1 cellular context compared by ENCODE assay signal in genomic region chr1:153494976-153495535, GRCh38.
TF ChIP-seq lines count a peak whose summit lies in the region.

No MANE protein-coding gene starts in this region.

TF ChIP-seq in K562, 482 proteins besides CTCF, POLR2A, EP300 and RAD21 (continued from another document and continues in another):
- TF ChIP-seq, protein P1, sequence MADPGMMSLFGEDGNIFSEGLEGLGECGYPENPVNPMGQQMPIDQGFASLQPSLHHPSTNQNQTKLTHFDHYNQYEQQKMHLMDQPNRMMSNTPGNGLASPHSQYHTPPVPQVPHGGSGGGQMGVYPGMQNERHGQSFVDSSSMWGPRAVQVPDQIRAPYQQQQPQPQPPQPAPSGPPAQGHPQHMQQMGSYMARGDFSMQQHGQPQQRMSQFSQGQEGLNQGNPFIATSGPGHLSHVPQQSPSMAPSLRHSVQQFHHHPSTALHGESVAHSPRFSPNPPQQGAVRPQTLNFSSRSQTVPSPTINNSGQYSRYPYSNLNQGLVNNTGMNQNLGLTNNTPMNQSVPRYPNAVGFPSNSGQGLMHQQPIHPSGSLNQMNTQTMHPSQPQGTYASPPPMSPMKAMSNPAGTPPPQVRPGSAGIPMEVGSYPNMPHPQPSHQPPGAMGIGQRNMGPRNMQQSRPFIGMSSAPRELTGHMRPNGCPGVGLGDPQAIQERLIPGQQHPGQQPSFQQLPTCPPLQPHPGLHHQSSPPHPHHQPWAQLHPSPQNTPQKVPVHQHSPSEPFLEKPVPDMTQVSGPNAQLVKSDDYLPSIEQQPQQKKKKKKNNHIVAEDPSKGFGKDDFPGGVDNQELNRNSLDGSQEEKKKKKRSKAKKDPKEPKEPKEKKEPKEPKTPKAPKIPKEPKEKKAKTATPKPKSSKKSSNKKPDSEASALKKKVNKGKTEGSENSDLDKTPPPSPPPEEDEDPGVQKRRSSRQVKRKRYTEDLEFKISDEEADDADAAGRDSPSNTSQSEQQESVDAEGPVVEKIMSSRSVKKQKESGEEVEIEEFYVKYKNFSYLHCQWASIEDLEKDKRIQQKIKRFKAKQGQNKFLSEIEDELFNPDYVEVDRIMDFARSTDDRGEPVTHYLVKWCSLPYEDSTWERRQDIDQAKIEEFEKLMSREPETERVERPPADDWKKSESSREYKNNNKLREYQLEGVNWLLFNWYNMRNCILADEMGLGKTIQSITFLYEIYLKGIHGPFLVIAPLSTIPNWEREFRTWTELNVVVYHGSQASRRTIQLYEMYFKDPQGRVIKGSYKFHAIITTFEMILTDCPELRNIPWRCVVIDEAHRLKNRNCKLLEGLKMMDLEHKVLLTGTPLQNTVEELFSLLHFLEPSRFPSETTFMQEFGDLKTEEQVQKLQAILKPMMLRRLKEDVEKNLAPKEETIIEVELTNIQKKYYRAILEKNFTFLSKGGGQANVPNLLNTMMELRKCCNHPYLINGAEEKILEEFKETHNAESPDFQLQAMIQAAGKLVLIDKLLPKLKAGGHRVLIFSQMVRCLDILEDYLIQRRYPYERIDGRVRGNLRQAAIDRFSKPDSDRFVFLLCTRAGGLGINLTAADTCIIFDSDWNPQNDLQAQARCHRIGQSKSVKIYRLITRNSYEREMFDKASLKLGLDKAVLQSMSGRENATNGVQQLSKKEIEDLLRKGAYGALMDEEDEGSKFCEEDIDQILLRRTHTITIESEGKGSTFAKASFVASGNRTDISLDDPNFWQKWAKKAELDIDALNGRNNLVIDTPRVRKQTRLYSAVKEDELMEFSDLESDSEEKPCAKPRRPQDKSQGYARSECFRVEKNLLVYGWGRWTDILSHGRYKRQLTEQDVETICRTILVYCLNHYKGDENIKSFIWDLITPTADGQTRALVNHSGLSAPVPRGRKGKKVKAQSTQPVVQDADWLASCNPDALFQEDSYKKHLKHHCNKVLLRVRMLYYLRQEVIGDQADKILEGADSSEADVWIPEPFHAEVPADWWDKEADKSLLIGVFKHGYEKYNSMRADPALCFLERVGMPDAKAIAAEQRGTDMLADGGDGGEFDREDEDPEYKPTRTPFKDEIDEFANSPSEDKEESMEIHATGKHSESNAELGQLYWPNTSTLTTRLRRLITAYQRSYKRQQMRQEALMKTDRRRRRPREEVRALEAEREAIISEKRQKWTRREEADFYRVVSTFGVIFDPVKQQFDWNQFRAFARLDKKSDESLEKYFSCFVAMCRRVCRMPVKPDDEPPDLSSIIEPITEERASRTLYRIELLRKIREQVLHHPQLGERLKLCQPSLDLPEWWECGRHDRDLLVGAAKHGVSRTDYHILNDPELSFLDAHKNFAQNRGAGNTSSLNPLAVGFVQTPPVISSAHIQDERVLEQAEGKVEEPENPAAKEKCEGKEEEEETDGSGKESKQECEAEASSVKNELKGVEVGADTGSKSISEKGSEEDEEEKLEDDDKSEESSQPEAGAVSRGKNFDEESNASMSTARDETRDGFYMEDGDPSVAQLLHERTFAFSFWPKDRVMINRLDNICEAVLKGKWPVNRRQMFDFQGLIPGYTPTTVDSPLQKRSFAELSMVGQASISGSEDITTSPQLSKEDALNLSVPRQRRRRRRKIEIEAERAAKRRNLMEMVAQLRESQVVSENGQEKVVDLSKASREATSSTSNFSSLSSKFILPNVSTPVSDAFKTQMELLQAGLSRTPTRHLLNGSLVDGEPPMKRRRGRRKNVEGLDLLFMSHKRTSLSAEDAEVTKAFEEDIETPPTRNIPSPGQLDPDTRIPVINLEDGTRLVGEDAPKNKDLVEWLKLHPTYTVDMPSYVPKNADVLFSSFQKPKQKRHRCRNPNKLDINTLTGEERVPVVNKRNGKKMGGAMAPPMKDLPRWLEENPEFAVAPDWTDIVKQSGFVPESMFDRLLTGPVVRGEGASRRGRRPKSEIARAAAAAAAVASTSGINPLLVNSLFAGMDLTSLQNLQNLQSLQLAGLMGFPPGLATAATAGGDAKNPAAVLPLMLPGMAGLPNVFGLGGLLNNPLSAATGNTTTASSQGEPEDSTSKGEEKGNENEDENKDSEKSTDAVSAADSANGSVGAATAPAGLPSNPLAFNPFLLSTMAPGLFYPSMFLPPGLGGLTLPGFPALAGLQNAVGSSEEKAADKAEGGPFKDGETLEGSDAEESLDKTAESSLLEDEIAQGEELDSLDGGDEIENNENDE (IDR thresholded peaks at IDR 0.05; ENCODE audit: low read depth, low read length), result no peak
- TF ChIP-seq, protein P2, sequence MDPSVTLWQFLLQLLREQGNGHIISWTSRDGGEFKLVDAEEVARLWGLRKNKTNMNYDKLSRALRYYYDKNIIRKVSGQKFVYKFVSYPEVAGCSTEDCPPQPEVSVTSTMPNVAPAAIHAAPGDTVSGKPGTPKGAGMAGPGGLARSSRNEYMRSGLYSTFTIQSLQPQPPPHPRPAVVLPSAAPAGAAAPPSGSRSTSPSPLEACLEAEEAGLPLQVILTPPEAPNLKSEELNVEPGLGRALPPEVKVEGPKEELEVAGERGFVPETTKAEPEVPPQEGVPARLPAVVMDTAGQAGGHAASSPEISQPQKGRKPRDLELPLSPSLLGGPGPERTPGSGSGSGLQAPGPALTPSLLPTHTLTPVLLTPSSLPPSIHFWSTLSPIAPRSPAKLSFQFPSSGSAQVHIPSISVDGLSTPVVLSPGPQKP (CRISPR knock-in tag; IDR thresholded peaks at IDR 0.05), result no peak
- no peak for TF ChIP-seq ZC3H8 (IDR thresholded peaks at IDR 0.05)
- TF ChIP-seq ATF3 (IDR thresholded peaks at IDR 0.05), result peak; percentile 48; the same call in 1 of the 2 replicates
- no peak for TF ChIP-seq ATF3 (CRISPR knock-in tag; conservative IDR thresholded peaks at IDR 0.05)
- TF ChIP-seq ZBTB7A (IDR thresholded peaks at IDR 0.05; ENCODE audit: borderline replicate concordance, control insufficient read depth, low read depth, low read length), result peak; percentile 90
- TF ChIP-seq, protein P3, sequence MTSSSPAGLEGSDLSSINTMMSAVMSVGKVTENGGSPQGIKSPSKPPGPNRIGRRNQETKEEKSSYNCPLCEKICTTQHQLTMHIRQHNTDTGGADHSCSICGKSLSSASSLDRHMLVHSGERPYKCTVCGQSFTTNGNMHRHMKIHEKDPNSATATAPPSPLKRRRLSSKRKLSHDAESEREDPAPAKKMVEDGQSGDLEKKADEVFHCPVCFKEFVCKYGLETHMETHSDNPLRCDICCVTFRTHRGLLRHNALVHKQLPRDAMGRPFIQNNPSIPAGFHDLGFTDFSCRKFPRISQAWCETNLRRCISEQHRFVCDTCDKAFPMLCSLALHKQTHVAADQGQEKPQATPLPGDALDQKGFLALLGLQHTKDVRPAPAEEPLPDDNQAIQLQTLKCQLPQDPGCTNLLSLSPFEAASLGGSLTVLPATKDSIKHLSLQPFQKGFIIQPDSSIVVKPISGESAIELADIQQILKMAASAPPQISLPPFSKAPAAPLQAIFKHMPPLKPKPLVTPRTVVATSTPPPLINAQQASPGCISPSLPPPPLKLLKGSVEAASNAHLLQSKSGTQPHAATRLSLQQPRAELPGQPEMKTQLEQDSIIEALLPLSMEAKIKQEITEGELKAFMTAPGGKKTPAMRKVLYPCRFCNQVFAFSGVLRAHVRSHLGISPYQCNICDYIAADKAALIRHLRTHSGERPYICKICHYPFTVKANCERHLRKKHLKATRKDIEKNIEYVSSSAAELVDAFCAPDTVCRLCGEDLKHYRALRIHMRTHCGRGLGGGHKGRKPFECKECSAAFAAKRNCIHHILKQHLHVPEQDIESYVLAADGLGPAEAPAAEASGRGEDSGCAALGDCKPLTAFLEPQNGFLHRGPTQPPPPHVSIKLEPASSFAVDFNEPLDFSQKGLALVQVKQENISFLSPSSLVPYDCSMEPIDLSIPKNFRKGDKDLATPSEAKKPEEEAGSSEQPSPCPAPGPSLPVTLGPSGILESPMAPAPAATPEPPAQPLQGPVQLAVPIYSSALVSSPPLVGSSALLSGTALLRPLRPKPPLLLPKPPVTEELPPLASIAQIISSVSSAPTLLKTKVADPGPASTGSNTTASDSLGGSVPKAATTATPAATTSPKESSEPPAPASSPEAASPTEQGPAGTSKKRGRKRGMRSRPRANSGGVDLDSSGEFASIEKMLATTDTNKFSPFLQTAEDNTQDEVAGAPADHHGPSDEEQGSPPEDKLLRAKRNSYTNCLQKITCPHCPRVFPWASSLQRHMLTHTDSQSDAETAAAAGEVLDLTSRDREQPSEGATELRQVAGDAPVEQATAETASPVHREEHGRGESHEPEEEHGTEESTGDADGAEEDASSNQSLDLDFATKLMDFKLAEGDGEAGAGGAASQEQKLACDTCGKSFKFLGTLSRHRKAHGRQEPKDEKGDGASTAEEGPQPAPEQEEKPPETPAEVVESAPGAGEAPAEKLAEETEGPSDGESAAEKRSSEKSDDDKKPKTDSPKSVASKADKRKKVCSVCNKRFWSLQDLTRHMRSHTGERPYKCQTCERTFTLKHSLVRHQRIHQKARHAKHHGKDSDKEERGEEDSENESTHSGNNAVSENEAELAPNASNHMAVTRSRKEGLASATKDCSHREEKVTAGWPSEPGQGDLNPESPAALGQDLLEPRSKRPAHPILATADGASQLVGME (CRISPR knock-in tag; IDR thresholded peaks at IDR 0.05), result no peak
- TF ChIP-seq STAG1 (CRISPR knock-in tag; IDR thresholded peaks at IDR 0.05; ENCODE audit: borderline replicate concordance), result peak; percentile 94
- TF ChIP-seq SREBF1 (IDR thresholded peaks at IDR 0.05; ENCODE audit: borderline replicate concordance, low read depth, low read length), result no peak
- no peak for TF ChIP-seq ZNF407 (IDR thresholded peaks at IDR 0.05; ENCODE audit: low read depth)
- TF ChIP-seq PKNOX1 (IDR thresholded peaks at IDR 0.05), result peak; percentile 41
